ENCODE assay signal across 14 cellular contexts in genomic region chr15:75258620-75259343, GRCh38. TPM values are rescaled to one million over a fixed set of nuclear protein-coding genes. Genes with fewer than 3 reads are reported as not detected.
"Had no signal": no experiment of that assay in that cellular context is flagged by ENCODE, and none has a peak within 500 bp of the region (broad histone marks: within the 10 kb centered on the region; RNA-seq: fewer than 3 reads in every experiment).

No MANE protein-coding gene starts in this region.

RNA-seq across cellular contexts. Expression of gene GOLGA6C, which starts 0.6 kb away (rescaled TPM):
- total RNA-seq: activated CD4-positive, alpha-beta memory T cell treated with anti-CD3 and anti-CD28 coated beads, Interleukin-2, amount 10 ng/mL, durations not matched to agents 7 days and 5 days; activated CD4-positive, alpha-beta T cell treated with anti-CD3 and anti-CD28 coated beads for 36 hours; activated CD4-positive, alpha-beta T cell treated with anti-CD3 and anti-CD28 coated beads, Interleukin-2, amount 10 ng/mL, durations not matched to agents 7 days and 5 days; activated CD8-positive, alpha-beta memory T cell treated with anti-CD3 and anti-CD28 coated beads, Interleukin-2, amount 10 ng/mL, durations not matched to agents 7 days and 5 days; activated CD8-positive, alpha-beta T cell treated with anti-CD3 and anti-CD28 coated beads, Interleukin-2, amount 10 ng/mL, durations not matched to agents 7 days and 5 days; activated naive CD8-positive, alpha-beta T cell treated with anti-CD3 and anti-CD28 coated beads, Interleukin-2, amount 10 ng/mL, durations not matched to agents 7 days and 5 days; activated T-helper 2 cell treated with anti-CD3 and anti-CD28 coated beads, Interferon-gamma antibody, Interleukin-2, Interleukin-4, amounts not matched to agents 10 μg/mL and 5 μg/mL and 100 μg/mL, durations not matched to agents 14 hours and 24 hours and 36 hours; ascending aorta; body of pancreas; cardiac septum; T-cell; T-helper 1 cell treated with Interleukin-12 subunit alpha and Interleukin-12 subunit beta and Interleukin-4 antibody, amounts not matched to agents 30 ng/mL and 1 ng/mL, for 36 hours; T-helper 17 cell; T-helper 2 cell treated with Interferon-gamma antibody and Interleukin-4, amounts not matched to agents 100 ng/mL and 5 ng/mL, for 36 hours had no signal

RNA-seq across cellular contexts. Expression of gene GOLGA6D, which starts 23.9 kb away (rescaled TPM):
- total RNA-seq: activated CD4-positive, alpha-beta memory T cell treated with anti-CD3 and anti-CD28 coated beads, Interleukin-2, amount 10 ng/mL, durations not matched to agents 7 days and 5 days; activated CD4-positive, alpha-beta T cell treated with anti-CD3 and anti-CD28 coated beads for 36 hours; activated CD4-positive, alpha-beta T cell treated with anti-CD3 and anti-CD28 coated beads, Interleukin-2, amount 10 ng/mL, durations not matched to agents 7 days and 5 days; activated CD8-positive, alpha-beta T cell treated with anti-CD3 and anti-CD28 coated beads, Interleukin-2, amount 10 ng/mL, durations not matched to agents 7 days and 5 days; activated naive CD8-positive, alpha-beta T cell treated with anti-CD3 and anti-CD28 coated beads, Interleukin-2, amount 10 ng/mL, durations not matched to agents 7 days and 5 days; activated T-helper 2 cell treated with anti-CD3 and anti-CD28 coated beads, Interferon-gamma antibody, Interleukin-2, Interleukin-4, amounts not matched to agents 10 μg/mL and 5 μg/mL and 100 μg/mL, durations not matched to agents 14 hours and 24 hours and 36 hours; ascending aorta; body of pancreas; cardiac septum; T-helper 1 cell treated with Interleukin-12 subunit alpha and Interleukin-12 subunit beta and Interleukin-4 antibody, amounts not matched to agents 30 ng/mL and 1 ng/mL, for 36 hours; T-helper 2 cell treated with Interferon-gamma antibody and Interleukin-4, amounts not matched to agents 100 ng/mL and 5 ng/mL, for 36 hours had no signal
